Comparison of ENCODE assay signal across 1 cellular context in the genomic region with DNA sequence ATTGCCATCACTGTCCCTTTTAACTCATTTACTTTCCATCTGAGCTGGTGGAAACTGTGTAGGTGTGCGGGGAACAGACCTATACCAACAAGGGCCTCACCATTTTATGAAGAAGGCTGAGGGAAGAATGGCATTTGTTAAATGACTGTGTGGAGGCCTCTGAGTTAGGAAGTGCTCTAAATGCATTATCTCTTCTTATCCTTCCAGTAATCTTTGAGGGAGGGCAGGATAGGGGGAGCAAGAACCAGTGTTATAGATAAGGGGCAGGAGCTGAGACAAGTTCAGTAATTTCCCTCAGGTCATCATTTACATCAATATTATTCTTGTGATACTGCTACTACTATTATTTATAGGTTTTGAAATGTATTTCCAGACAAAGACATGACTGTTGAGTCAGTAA.
TF ChIP-seq lines count a peak whose summit lies in the region.

No MANE protein-coding gene starts in this region.

TF ChIP-seq in GM23338, 12 proteins besides CTCF, POLR2A, EP300 and RAD21 (continued from another document):
- TF ChIP-seq, protein P1, sequence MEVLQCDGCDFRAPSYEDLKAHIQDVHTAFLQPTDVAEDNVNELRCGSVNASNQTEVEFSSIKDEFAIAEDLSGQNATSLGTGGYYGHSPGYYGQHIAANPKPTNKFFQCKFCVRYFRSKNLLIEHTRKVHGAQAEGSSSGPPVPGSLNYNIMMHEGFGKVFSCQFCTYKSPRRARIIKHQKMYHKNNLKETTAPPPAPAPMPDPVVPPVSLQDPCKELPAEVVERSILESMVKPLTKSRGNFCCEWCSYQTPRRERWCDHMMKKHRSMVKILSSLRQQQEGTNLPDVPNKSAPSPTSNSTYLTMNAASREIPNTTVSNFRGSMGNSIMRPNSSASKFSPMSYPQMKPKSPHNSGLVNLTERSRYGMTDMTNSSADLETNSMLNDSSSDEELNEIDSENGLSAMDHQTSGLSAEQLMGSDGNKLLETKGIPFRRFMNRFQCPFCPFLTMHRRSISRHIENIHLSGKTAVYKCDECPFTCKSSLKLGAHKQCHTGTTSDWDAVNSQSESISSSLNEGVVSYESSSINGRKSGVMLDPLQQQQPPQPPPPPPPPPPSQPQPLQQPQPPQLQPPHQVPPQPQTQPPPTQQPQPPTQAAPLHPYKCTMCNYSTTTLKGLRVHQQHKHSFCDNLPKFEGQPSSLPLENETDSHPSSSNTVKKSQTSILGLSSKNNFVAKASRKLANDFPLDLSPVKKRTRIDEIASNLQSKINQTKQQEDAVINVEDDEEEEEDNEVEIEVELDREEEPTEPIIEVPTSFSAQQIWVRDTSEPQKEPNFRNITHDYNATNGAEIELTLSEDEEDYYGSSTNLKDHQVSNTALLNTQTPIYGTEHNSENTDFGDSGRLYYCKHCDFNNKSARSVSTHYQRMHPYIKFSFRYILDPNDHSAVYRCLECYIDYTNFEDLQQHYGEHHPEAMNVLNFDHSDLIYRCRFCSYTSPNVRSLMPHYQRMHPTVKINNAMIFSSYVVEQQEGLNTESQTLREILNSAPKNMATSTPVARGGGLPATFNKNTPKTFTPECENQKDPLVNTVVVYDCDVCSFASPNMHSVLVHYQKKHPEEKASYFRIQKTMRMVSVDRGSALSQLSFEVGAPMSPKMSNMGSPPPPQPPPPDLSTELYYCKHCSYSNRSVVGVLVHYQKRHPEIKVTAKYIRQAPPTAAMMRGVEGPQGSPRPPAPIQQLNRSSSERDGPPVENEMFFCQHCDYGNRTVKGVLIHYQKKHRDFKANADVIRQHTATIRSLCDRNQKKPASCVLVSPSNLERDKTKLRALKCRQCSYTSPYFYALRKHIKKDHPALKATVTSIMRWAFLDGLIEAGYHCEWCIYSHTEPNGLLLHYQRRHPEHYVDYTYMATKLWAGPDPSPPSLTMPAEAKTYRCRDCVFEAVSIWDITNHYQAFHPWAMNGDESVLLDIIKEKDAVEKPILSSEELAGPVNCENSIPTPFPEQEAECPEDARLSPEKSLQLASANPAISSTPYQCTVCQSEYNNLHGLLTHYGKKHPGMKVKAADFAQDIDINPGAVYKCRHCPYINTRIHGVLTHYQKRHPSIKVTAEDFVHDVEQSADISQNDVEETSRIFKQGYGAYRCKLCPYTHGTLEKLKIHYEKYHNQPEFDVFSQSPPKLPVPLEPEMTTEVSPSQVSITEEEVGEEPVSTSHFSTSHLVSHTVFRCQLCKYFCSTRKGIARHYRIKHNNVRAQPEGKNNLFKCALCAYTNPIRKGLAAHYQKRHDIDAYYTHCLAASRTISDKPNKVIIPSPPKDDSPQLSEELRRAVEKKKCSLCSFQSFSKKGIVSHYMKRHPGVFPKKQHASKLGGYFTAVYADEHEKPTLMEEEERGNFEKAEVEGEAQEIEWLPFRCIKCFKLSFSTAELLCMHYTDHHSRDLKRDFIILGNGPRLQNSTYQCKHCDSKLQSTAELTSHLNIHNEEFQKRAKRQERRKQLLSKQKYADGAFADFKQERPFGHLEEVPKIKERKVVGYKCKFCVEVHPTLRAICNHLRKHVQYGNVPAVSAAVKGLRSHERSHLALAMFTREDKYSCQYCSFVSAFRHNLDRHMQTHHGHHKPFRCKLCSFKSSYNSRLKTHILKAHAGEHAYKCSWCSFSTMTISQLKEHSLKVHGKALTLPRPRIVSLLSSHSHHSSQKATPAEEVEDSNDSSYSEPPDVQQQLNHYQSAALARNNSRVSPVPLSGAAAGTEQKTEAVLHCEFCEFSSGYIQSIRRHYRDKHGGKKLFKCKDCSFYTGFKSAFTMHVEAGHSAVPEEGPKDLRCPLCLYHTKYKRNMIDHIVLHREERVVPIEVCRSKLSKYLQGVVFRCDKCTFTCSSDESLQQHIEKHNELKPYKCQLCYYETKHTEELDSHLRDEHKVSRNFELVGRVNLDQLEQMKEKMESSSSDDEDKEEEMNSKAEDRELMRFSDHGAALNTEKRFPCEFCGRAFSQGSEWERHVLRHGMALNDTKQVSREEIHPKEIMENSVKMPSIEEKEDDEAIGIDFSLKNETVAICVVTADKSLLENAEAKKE (CRISPR knock-in tag; IDR thresholded peaks at IDR 0.05): no peak
- no peak for TF ChIP-seq NANOG (IDR thresholded peaks at IDR 0.05; ENCODE audit: borderline replicate concordance)
- TF ChIP-seq EZH2 (IDR thresholded peaks at IDR 0.05; ENCODE audit: low read depth, unreplicated experiment): no peak
- TF ChIP-seq POLR2AphosphoS5 (IDR thresholded peaks at IDR 0.05; ENCODE audit: low read depth): no peak
- TF ChIP-seq ZNF114 (CRISPR knock-in tag; IDR thresholded peaks at IDR 0.05): no peak
